1 cellular context compared by ENCODE assay signal in genomic region chr11:74748211-74749126, GRCh38.
TF ChIP-seq lines count a peak whose summit lies in the region.

A gene with protein sequence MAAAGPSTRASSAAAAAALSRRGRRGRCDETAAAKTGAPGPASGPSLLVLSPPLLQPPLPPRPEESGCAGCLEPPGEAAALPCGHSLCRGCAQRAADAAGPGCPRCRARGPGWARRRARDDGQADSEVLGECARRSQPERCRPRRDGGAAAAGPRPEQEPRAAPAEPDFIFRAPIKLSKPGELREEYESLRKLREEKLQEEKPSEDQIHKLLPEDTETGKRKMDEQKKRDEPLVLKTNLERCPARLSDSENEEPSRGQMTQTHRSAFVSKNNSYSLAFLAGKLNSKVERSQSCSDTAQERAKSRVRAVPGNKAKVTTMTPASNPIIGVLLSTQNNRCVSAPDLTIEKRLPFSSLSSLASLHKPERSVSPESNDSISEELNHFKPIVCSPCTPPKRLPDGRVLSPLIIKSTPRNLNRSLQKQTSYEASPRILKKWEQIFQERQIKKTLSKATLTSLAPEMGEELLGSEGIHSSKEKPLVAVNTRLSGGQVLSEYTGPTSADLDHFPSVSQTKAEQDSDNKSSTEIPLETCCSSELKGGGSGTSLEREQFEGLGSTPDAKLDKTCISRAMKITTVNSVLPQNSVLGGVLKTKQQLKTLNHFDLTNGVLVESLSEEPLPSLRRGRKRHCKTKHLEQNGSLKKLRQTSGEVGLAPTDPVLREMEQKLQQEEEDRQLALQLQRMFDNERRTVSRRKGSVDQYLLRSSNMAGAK (plus strand): TSS chr11:74748849. CDS start chr11:74748881, 32 bp downstream.

TF ChIP-seq in K562, 482 proteins besides CTCF, POLR2A, EP300 and RAD21 (continued from another document and continues in another):
- TF ChIP-seq, protein P1, sequence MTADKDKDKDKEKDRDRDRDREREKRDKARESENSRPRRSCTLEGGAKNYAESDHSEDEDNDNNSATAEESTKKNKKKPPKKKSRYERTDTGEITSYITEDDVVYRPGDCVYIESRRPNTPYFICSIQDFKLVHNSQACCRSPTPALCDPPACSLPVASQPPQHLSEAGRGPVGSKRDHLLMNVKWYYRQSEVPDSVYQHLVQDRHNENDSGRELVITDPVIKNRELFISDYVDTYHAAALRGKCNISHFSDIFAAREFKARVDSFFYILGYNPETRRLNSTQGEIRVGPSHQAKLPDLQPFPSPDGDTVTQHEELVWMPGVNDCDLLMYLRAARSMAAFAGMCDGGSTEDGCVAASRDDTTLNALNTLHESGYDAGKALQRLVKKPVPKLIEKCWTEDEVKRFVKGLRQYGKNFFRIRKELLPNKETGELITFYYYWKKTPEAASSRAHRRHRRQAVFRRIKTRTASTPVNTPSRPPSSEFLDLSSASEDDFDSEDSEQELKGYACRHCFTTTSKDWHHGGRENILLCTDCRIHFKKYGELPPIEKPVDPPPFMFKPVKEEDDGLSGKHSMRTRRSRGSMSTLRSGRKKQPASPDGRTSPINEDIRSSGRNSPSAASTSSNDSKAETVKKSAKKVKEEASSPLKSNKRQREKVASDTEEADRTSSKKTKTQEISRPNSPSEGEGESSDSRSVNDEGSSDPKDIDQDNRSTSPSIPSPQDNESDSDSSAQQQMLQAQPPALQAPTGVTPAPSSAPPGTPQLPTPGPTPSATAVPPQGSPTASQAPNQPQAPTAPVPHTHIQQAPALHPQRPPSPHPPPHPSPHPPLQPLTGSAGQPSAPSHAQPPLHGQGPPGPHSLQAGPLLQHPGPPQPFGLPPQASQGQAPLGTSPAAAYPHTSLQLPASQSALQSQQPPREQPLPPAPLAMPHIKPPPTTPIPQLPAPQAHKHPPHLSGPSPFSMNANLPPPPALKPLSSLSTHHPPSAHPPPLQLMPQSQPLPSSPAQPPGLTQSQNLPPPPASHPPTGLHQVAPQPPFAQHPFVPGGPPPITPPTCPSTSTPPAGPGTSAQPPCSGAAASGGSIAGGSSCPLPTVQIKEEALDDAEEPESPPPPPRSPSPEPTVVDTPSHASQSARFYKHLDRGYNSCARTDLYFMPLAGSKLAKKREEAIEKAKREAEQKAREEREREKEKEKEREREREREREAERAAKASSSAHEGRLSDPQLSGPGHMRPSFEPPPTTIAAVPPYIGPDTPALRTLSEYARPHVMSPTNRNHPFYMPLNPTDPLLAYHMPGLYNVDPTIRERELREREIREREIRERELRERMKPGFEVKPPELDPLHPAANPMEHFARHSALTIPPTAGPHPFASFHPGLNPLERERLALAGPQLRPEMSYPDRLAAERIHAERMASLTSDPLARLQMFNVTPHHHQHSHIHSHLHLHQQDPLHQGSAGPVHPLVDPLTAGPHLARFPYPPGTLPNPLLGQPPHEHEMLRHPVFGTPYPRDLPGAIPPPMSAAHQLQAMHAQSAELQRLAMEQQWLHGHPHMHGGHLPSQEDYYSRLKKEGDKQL (CRISPR knock-in tag; IDR thresholded peaks at IDR 0.05; ENCODE audit: borderline replicate concordance): no peak
- no peak for TF ChIP-seq HDAC8 (tag; IDR thresholded peaks at IDR 0.05)
- TF ChIP-seq, protein P2, sequence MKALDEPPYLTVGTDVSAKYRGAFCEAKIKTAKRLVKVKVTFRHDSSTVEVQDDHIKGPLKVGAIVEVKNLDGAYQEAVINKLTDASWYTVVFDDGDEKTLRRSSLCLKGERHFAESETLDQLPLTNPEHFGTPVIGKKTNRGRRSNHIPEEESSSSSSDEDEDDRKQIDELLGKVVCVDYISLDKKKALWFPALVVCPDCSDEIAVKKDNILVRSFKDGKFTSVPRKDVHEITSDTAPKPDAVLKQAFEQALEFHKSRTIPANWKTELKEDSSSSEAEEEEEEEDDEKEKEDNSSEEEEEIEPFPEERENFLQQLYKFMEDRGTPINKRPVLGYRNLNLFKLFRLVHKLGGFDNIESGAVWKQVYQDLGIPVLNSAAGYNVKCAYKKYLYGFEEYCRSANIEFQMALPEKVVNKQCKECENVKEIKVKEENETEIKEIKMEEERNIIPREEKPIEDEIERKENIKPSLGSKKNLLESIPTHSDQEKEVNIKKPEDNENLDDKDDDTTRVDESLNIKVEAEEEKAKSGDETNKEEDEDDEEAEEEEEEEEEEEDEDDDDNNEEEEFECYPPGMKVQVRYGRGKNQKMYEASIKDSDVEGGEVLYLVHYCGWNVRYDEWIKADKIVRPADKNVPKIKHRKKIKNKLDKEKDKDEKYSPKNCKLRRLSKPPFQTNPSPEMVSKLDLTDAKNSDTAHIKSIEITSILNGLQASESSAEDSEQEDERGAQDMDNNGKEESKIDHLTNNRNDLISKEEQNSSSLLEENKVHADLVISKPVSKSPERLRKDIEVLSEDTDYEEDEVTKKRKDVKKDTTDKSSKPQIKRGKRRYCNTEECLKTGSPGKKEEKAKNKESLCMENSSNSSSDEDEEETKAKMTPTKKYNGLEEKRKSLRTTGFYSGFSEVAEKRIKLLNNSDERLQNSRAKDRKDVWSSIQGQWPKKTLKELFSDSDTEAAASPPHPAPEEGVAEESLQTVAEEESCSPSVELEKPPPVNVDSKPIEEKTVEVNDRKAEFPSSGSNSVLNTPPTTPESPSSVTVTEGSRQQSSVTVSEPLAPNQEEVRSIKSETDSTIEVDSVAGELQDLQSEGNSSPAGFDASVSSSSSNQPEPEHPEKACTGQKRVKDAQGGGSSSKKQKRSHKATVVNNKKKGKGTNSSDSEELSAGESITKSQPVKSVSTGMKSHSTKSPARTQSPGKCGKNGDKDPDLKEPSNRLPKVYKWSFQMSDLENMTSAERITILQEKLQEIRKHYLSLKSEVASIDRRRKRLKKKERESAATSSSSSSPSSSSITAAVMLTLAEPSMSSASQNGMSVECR (CRISPR knock-in tag; IDR thresholded peaks at IDR 0.05): peak; percentile 46; the same call in 1 of the 2 replicates
- TF ChIP-seq KLF1 (tag; IDR thresholded peaks at IDR 0.05): no peak
- no peak for TF ChIP-seq BACH1 (tag; IDR thresholded peaks at IDR 0.05)
- no peak for TF ChIP-seq RAD51 (IDR thresholded peaks at IDR 0.05; ENCODE audit: borderline replicate concordance, low read depth)
- TF ChIP-seq ZNF778 (CRISPR knock-in tag; IDR thresholded peaks at IDR 0.05): no peak
- no peak; a peak in 1 of 4 replicates for TF ChIP-seq UBTF (IDR thresholded peaks at IDR 0.05; ENCODE audit: borderline replicate concordance in 1 of 2, low read depth in 2 of 2, low read length in 2 of 2)
- TF ChIP-seq MAFG (tag; conservative IDR thresholded peaks at IDR 0.05): no peak
- no peak for TF ChIP-seq SRSF3 (IDR thresholded peaks at IDR 0.05; ENCODE audit: insufficient read depth, low read length)
- no peak for TF ChIP-seq ZNF12 (CRISPR knock-in tag; IDR thresholded peaks at IDR 0.05)
- TF ChIP-seq JUN (IDR thresholded peaks at IDR 0.05; ENCODE audit: borderline replicate concordance, low read depth, low read length): no peak
- no peak for TF ChIP-seq JUN (CRISPR knock-in tag; IDR thresholded peaks at IDR 0.05; ENCODE audit: borderline replicate concordance)
- TF ChIP-seq ARID2 (IDR thresholded peaks at IDR 0.05): no peak
- no peak for TF ChIP-seq MCM3 (IDR thresholded peaks at IDR 0.05)
- TF ChIP-seq ZNF24 (IDR thresholded peaks at IDR 0.05): no peak
- TF ChIP-seq GATAD2A (IDR thresholded peaks at IDR 0.05): no peak
- TF ChIP-seq ARID1B (IDR thresholded peaks at IDR 0.05): no peak
- TF ChIP-seq, protein P3, sequence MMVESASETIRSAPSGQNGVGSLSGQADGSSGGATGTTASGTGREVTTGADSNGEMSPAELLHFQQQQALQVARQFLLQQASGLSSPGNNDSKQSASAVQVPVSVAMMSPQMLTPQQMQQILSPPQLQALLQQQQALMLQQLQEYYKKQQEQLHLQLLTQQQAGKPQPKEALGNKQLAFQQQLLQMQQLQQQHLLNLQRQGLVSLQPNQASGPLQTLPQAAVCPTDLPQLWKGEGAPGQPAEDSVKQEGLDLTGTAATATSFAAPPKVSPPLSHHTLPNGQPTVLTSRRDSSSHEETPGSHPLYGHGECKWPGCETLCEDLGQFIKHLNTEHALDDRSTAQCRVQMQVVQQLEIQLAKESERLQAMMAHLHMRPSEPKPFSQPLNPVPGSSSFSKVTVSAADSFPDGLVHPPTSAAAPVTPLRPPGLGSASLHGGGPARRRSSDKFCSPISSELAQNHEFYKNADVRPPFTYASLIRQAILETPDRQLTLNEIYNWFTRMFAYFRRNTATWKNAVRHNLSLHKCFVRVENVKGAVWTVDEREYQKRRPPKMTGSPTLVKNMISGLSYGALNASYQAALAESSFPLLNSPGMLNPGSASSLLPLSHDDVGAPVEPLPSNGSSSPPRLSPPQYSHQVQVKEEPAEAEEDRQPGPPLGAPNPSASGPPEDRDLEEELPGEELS (CRISPR knock-in tag; IDR thresholded peaks at IDR 0.05; ENCODE audit: borderline replicate concordance): no peak
- no peak for TF ChIP-seq HDAC3 (IDR thresholded peaks at IDR 0.05; ENCODE audit: borderline replicate concordance, partially characterized antibody)
- TF ChIP-seq, protein P4, sequence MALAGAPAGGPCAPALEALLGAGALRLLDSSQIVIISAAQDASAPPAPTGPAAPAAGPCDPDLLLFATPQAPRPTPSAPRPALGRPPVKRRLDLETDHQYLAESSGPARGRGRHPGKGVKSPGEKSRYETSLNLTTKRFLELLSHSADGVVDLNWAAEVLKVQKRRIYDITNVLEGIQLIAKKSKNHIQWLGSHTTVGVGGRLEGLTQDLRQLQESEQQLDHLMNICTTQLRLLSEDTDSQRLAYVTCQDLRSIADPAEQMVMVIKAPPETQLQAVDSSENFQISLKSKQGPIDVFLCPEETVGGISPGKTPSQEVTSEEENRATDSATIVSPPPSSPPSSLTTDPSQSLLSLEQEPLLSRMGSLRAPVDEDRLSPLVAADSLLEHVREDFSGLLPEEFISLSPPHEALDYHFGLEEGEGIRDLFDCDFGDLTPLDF (CRISPR knock-in tag; IDR thresholded peaks at IDR 0.05): no peak
- no peak for TF ChIP-seq NR2C1 (IDR thresholded peaks at IDR 0.05)
- no peak for TF ChIP-seq NR2C1 (tag; IDR thresholded peaks at IDR 0.05)
- TF ChIP-seq, protein P5, sequence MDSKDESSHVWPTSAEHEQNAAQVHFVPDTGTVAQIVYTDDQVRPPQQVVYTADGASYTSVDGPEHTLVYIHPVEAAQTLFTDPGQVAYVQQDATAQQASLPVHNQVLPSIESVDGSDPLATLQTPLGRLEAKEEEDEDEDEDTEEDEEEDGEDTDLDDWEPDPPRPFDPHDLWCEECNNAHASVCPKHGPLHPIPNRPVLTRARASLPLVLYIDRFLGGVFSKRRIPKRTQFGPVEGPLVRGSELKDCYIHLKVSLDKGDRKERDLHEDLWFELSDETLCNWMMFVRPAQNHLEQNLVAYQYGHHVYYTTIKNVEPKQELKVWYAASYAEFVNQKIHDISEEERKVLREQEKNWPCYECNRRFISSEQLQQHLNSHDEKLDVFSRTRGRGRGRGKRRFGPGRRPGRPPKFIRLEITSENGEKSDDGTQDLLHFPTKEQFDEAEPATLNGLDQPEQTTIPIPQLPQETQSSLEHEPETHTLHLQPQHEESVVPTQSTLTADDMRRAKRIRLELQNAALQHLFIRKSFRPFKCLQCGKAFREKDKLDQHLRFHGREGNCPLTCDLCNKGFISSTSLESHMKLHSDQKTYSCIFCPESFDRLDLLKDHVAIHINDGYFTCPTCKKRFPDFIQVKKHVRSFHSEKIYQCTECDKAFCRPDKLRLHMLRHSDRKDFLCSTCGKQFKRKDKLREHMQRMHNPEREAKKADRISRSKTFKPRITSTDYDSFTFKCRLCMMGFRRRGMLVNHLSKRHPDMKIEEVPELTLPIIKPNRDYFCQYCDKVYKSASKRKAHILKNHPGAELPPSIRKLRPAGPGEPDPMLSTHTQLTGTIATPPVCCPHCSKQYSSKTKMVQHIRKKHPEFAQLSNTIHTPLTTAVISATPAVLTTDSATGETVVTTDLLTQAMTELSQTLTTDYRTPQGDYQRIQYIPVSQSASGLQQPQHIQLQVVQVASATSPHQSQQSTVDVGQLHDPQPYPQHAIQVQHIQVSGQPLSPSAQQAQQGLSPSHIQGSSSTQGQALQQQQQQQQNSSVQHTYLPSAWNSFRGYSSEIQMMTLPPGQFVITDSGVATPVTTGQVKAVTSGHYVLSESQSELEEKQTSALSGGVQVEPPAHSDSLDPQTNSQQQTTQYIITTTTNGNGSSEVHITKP (IDR thresholded peaks at IDR 0.05; ENCODE audit: partially characterized antibody): peak; percentile 87
- no peak for TF ChIP-seq SIRT6 (IDR thresholded peaks at IDR 0.05; ENCODE audit: low read depth, low read length)
- TF ChIP-seq MED1 (CRISPR knock-in tag; IDR thresholded peaks at IDR 0.05; ENCODE audit: borderline replicate concordance): no peak
- no peak for TF ChIP-seq FOXO4 (CRISPR knock-in tag; IDR thresholded peaks at IDR 0.05)
- no peak for TF ChIP-seq ZNF57 (CRISPR knock-in tag; IDR thresholded peaks at IDR 0.05)
- no peak for TF ChIP-seq RBM17 (IDR thresholded peaks at IDR 0.05; ENCODE audit: borderline replicate concordance, low read depth, low read length)
- no peak for TF ChIP-seq GTF2A2 (tag; IDR thresholded peaks at IDR 0.05)
